Comparison of ENCODE assay signal across 35 cellular contexts in genomic region chr11:45321031-45321595, GRCh38. TPM values are rescaled to one million over a fixed set of nuclear protein-coding genes. Genes with fewer than 3 reads are reported as not detected.
"Had no signal": no experiment of that assay in that cellular context is flagged by ENCODE, and none has a peak within 500 bp of the region (broad histone marks: within the 10 kb centered on the region; RNA-seq: fewer than 3 reads in every experiment).

No MANE protein-coding gene starts in this region.

- H3K4me1 Mint-ChIP-seq: activated B cell treated with CpG ODN at 0.5 μM for 24 hours; activated CD8-positive, alpha-beta memory T cell treated with anti-CD3 and anti-CD28 coated beads, Interleukin-2, amount 10 ng/mL, durations not matched to agents 7 days and 5 days; activated naive CD4-positive, alpha-beta T cell treated with anti-CD3 and anti-CD28 coated beads, Interleukin-2, amount 10 ng/mL, durations not matched to agents 7 days and 5 days; activated naive CD8-positive, alpha-beta T cell treated with anti-CD3 and anti-CD28 coated beads, Interleukin-2, amount 10 ng/mL, durations not matched to agents 7 days and 5 days; brain; central memory CD8-positive, alpha-beta T cell; T-helper 17 cell had no signal

- H3K4me3 ChIP-seq: ascending aorta, breast epithelium, cardiac muscle cell, esophagus squamous epithelium had no signal

- H3K27me3 ChIP-seq: ascending aorta, breast epithelium, cardiac muscle cell had no signal

- H3K27ac ChIP-seq: ascending aorta, breast epithelium, cardiac muscle cell, esophagus squamous epithelium, WERI-Rb-1 had no signal

- H3K36me3 ChIP-seq: ascending aorta, breast epithelium, cardiac muscle cell, esophagus squamous epithelium, WERI-Rb-1 had no signal

- H3K9me3 ChIP-seq: ascending aorta, breast epithelium, esophagus squamous epithelium had no signal

- H3K36me3 Mint-ChIP-seq: activated CD8-positive, alpha-beta memory T cell treated with anti-CD3 and anti-CD28 coated beads, Interleukin-2, amount 10 ng/mL, durations not matched to agents 7 days and 5 days; activated naive CD4-positive, alpha-beta T cell treated with anti-CD3 and anti-CD28 coated beads, Interleukin-2, amount 10 ng/mL, durations not matched to agents 7 days and 5 days; activated naive CD4-positive, alpha-beta T cell treated with anti-CD3 and anti-CD28 coated beads, Interleukin-2, amount 50 U/mL, for 72 hours; activated naive CD8-positive, alpha-beta T cell treated with anti-CD3 and anti-CD28 coated beads, Interleukin-2, amount 10 ng/mL, durations not matched to agents 7 days and 5 days; brain had no signal

- H3K27ac Mint-ChIP-seq: activated B cell treated with CpG ODN at 0.5 μM for 24 hours; activated CD8-positive, alpha-beta memory T cell treated with anti-CD3 and anti-CD28 coated beads, Interleukin-2, amount 10 ng/mL, durations not matched to agents 7 days and 5 days; activated CD8-positive, alpha-beta T cell treated with anti-CD3 and anti-CD28 coated beads for 36 hours; activated naive CD4-positive, alpha-beta T cell treated with anti-CD3 and anti-CD28 coated beads, Interleukin-2, amount 10 ng/mL, durations not matched to agents 7 days and 5 days; activated naive CD4-positive, alpha-beta T cell treated with anti-CD3 and anti-CD28 coated beads, Interleukin-2, amount 50 U/mL, for 72 hours; activated naive CD8-positive, alpha-beta T cell treated with anti-CD3 and anti-CD28 coated beads, Interleukin-2, amount 10 ng/mL, durations not matched to agents 7 days and 5 days; activated T-cell treated with anti-CD3 and anti-CD28 coated beads, Interleukin-2, amount 50 U/mL, for 24 hours; activated T-cell treated with anti-CD3 and anti-CD28 coated beads, Interleukin-2, amount 50 U/mL, for 72 hours; brain; effector memory CD8-positive, alpha-beta T cell; T-helper 2 cell treated with Interferon-gamma antibody and Interleukin-4, amounts not matched to agents 5 μg/mL and 100 μg/mL, for 36 hours had no signal

- DNase-seq: activated B cell treated with CpG ODN at 0.5 μM for 24 hours; activated CD4-positive, alpha-beta T cell treated with anti-CD3 and anti-CD28 coated beads for 48 hours; activated CD4-positive, alpha-beta T cell treated with anti-CD3 and anti-CD28 coated beads, Interleukin-2, amount 50 U/mL, for 1 hour; activated CD4-positive, alpha-beta T cell treated with anti-CD3 and anti-CD28 coated beads, Interleukin-2, amount 50 U/mL, for 48 hours; activated CD8-positive, alpha-beta memory T cell treated with anti-CD3 and anti-CD28 coated beads, Interleukin-2, amount 10 ng/mL, durations not matched to agents 7 days and 5 days; activated CD8-positive, alpha-beta memory T cell treated with anti-CD3 and anti-CD28 coated beads, Interleukin-2, amount 50 U/mL, for 4 hours; activated CD8-positive, alpha-beta T cell treated with anti-CD3 and anti-CD28 coated beads for 36 hours; activated gamma-delta T cell; activated naive CD4-positive, alpha-beta T cell; activated naive CD4-positive, alpha-beta T cell treated with anti-CD3 and anti-CD28 coated beads, Interleukin-2, amount 10 ng/mL, durations not matched to agents 7 days and 5 days; activated naive CD8-positive, alpha-beta T cell treated with anti-CD3 and anti-CD28 coated beads, Interleukin-2, amount 10 ng/mL, durations not matched to agents 7 days and 5 days; activated T-cell treated with anti-CD3 and anti-CD28 coated beads for 4 hours; activated T-cell treated with anti-CD3 and anti-CD28 coated beads, Interleukin-2, amount 50 U/mL, for 24 hours; activated T-cell treated with anti-CD3 and anti-CD28 coated beads, Interleukin-2, amount 50 U/mL, for 72 hours; cortex of kidney; dermis blood vessel endothelial cell; effector CD4-positive, alpha-beta T cell; effector memory CD8-positive, alpha-beta T cell; erythroblast; esophagus squamous epithelium; foreskin melanocyte; T-helper 1 cell; T-helper 17 cell; T1000; WERI-Rb-1 had no signal

- H3K4me1 ChIP-seq: breast epithelium, esophagus squamous epithelium had no signal

- H3K4me3 Mint-ChIP-seq: activated B cell treated with CpG ODN at 0.5 μM for 24 hours; activated CD8-positive, alpha-beta memory T cell treated with anti-CD3 and anti-CD28 coated beads, Interleukin-2, amount 10 ng/mL, durations not matched to agents 7 days and 5 days; activated CD8-positive, alpha-beta T cell treated with anti-CD3 and anti-CD28 coated beads for 36 hours; activated naive CD4-positive, alpha-beta T cell treated with anti-CD3 and anti-CD28 coated beads, Interleukin-2, amount 10 ng/mL, durations not matched to agents 7 days and 5 days; activated naive CD8-positive, alpha-beta T cell treated with anti-CD3 and anti-CD28 coated beads, Interleukin-2, amount 10 ng/mL, durations not matched to agents 7 days and 5 days; activated T-cell treated with anti-CD3 and anti-CD28 coated beads, Interleukin-2, amount 50 U/mL, for 24 hours; activated T-cell treated with anti-CD3 and anti-CD28 coated beads, Interleukin-2, amount 50 U/mL, for 72 hours; brain; central memory CD8-positive, alpha-beta T cell; effector memory CD8-positive, alpha-beta T cell; T-helper 17 cell; T-helper 2 cell treated with Interferon-gamma antibody and Interleukin-4, amounts not matched to agents 5 μg/mL and 100 μg/mL, for 36 hours had no signal

- H3K9me3 Mint-ChIP-seq: activated B cell treated with CpG ODN at 0.5 μM for 24 hours; activated CD8-positive, alpha-beta T cell treated with anti-CD3 and anti-CD28 coated beads for 36 hours; activated naive CD4-positive, alpha-beta T cell treated with anti-CD3 and anti-CD28 coated beads, Interleukin-2, amount 10 ng/mL, durations not matched to agents 7 days and 5 days; activated naive CD4-positive, alpha-beta T cell treated with anti-CD3 and anti-CD28 coated beads, Interleukin-2, amount 50 U/mL, for 72 hours; activated T-cell treated with anti-CD3 and anti-CD28 coated beads, Interleukin-2, amount 50 U/mL, for 24 hours; activated T-cell treated with anti-CD3 and anti-CD28 coated beads, Interleukin-2, amount 50 U/mL, for 72 hours; central memory CD8-positive, alpha-beta T cell; effector memory CD8-positive, alpha-beta T cell; T-helper 2 cell treated with Interferon-gamma antibody and Interleukin-4, amounts not matched to agents 5 μg/mL and 100 μg/mL, for 36 hours had no signal

RNA-seq across cellular contexts. Expression of gene SYT13, which starts 35.0 kb away (rescaled TPM):
- total RNA-seq: activated B cell treated with CpG ODN at 0.5 μM for 24 hours; activated CD8-positive, alpha-beta memory T cell treated with anti-CD3 and anti-CD28 coated beads for 36 hours; activated CD8-positive, alpha-beta memory T cell treated with anti-CD3 and anti-CD28 coated beads, Interleukin-2, amount 10 ng/mL, durations not matched to agents 7 days and 5 days; activated CD8-positive, alpha-beta T cell treated with anti-CD3 and anti-CD28 coated beads for 36 hours; activated naive CD4-positive, alpha-beta T cell treated with anti-CD3 and anti-CD28 coated beads, Interleukin-2, amount 50 U/mL, for 72 hours; activated naive CD8-positive, alpha-beta T cell treated with anti-CD3 and anti-CD28 coated beads, Interleukin-2, amount 10 ng/mL, durations not matched to agents 7 days and 5 days; activated T-cell treated with anti-CD3 and anti-CD28 coated beads, Interleukin-2, amount 50 U/mL, for 72 hours; ascending aorta; dermis blood vessel endothelial cell; fibroblast of lung; fibroblast of villous mesenchyme had no signal
- polyA plus RNA-seq: fibroblast of lung had no signal
